ENCODE assay signal across 23 cellular contexts in genomic region chr17:9940826-9941225, GRCh38. TPM values are rescaled to one million over a fixed set of nuclear protein-coding genes. Genes with fewer than 3 reads are reported as not detected.
DNase-seq lines count a peak whose midpoint lies in the region; ATAC-seq and TF ChIP-seq lines count a peak whose summit lies in the region.
"Had no signal": no experiment of that assay in that cellular context is flagged by ENCODE, and none has a peak within 500 bp of the region (broad histone marks: within the 10 kb centered on the region; RNA-seq: fewer than 3 reads in every experiment).

No MANE protein-coding gene starts in this region.

- H3K27me3 ChIP-seq in left ventricle myocardium inferior (ENCODE audit: low read depth), result no peaks in the 10 kb centered on the region
- H3K27me3 ChIP-seq in dorsolateral prefrontal cortex, result no peaks in the 10 kb centered on the region
- H3K27me3 ChIP-seq: BE2C; BLaER1 treated with 17β-estradiol and CSF1 and Interleukin-3, amounts not matched to agents 10 nM and 100 nM had no signal

- DNase-seq in left ventricle myocardium inferior, result peak; percentile 6
- no peak for DNase-seq in left ventricle myocardium superior
- DNase-seq in dorsolateral prefrontal cortex, result no peak
- DNase-seq in activated naive CD4-positive, alpha-beta T cell (lab: John Stamatoyannopoulos, UW), result no peak
- DNase-seq: 8988T; ACHN; AML-193; BE2C; CD4-positive, alpha-beta T cell; CD8-positive, alpha-beta memory T cell; DMS 273 treated with DMSO at 0.1 percent for 48 hours; DMS79; EL; GDM1; GM23248; H7; HCEC 1CT had no signal

- ATAC-seq in left ventricle myocardium superior (no peak), HG03439 (IDR thresholded peaks at IDR 0.05; ENCODE audit: unreplicated experiment) (no peak)
- ATAC-seq: A549, GM12878 had no signal

- peaks cover 64% of the 10 kb centered on the region for H3K36me3 ChIP-seq in left ventricle myocardium inferior
- H3K36me3 ChIP-seq: BE2C had no signal

- no peak overlapping the region for H3K4me3 ChIP-seq in left ventricle myocardium inferior
- H3K4me3 ChIP-seq in dorsolateral prefrontal cortex, result no peak overlapping the region
- H3K4me3 ChIP-seq: A549; BLaER1 treated with 17β-estradiol and CSF1 and Interleukin-3, amounts not matched to agents 10 nM and 100 nM; GM12878; GM23248 had no signal

- H3K9me3 ChIP-seq in left ventricle myocardium inferior (replicated peaks), result peaks cover 15% of the 10 kb centered on the region
- H3K9me3 ChIP-seq: BE2C had no signal

- H3K27ac ChIP-seq in left ventricle myocardium inferior (replicated peaks) (no peak overlapping the region), dorsolateral prefrontal cortex (peak overlapping the region in 37 of 59 donors; percentile 1 to 94 (median 46)), temporal lobe (ENCODE audit: low read depth, low read length) (peak overlapping the region; percentile 2)
- H3K27ac ChIP-seq: A549; BLaER1 treated with 17β-estradiol and CSF1 and Interleukin-3, amounts not matched to agents 10 nM and 100 nM; GM23248 had no signal

- no peak for TF ChIP-seq CTCF in left ventricle myocardium inferior (IDR thresholded peaks at IDR 0.05; ENCODE audit: borderline replicate concordance)
- TF ChIP-seq CTCF in dorsolateral prefrontal cortex (IDR thresholded peaks at IDR 0.05 in 54 of 56, conservative IDR thresholded peaks at IDR 0.05 in 2 of 56; ENCODE audit: low read depth in 1 of 56, partially characterized antibody in 56 of 56), result no peak

- intact Hi-C loops in left ventricle myocardium inferior (cut with micrococcal nuclease), result no loop called here
- intact Hi-C loops in left ventricle myocardium superior (cut with micrococcal nuclease), result no loop called here
- intact Hi-C loops in dorsolateral prefrontal cortex (cut with DNase I), result no loop called here

- peaks cover 20% of the 10 kb centered on the region for H3K4me1 ChIP-seq in left ventricle myocardium inferior
- H3K4me1 ChIP-seq: A549, BE2C had no signal

RNA-seq across cellular contexts. Expression of gene RCVRN, which starts 35.8 kb away (rescaled TPM):
- total RNA-seq in left ventricle myocardium inferior, result 0.47 TPM
- 0.12 TPM for total RNA-seq in left ventricle myocardium superior
- total RNA-seq in dorsolateral prefrontal cortex, result 1 to 10 TPM in 102 of 120 experiments, under 1 TPM in 18; 0.18 to 9.5 (median 2.6) TPM
- not detected for total RNA-seq in temporal lobe
- total RNA-seq: CD4-positive, alpha-beta T cell; CD8-positive, alpha-beta memory T cell; GM23248; H1; H7 had no signal
